ENCODE assay signal across 8 cellular contexts in the genomic region with DNA sequence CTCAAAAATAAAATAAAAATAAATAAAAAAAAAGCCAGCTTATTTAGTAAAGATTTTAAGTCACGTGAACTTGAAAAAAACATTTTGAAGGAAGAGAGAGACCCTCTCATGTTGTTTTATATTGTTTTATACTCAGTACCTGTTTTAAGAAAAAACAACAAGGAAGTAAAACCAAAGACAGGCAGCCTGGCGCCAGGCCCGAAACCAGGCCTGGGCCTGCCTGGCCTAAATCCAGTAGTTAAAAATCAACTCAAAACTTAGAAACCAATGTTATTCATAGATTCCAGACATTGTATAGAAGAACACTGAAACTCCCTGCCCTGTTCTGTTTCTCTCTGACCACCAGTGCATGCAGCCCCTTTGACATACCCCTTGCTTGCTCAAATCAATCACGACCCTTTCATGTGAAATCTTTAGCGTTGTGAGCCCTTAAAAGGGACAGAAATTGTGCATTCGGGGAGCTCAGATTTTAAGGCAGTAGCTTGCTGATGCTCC.
DNase-seq lines count a peak whose midpoint lies in the region; ATAC-seq and TF ChIP-seq lines count a peak whose summit lies in the region.
"Not testable (repeated sequence)": the region's sequence is repeated elsewhere in the genome, so short reads cannot be mapped to it uniquely, and the experiment has no call there.

No MANE protein-coding gene starts in this region.

- not testable (repeated sequence) for H3K9ac ChIP-seq in OCI-LY1 (ENCODE audit: low read length); SK-N-SH

- intact Hi-C loops in body of pancreas (cut with DNase I); transverse colon (cut with DNase I; ENCODE audit: low total_unique reads): not testable (repeated sequence)

- not testable (repeated sequence) for H3K36me3 Mint-ChIP-seq in nephron (ENCODE audit: low read depth)

- not testable (repeated sequence) for H3K36me3 ChIP-seq in OCI-LY1 (ENCODE audit: insufficient read depth, low read length); SK-N-SH (replicated peaks in 1 of 2; ENCODE audit: control insufficient read depth in 1 of 2, insufficient read depth in 2 of 2, low read length in 1 of 2); body of pancreas (replicated peaks in 1 of 2; ENCODE audit: insufficient read depth in 1 of 2, low read depth in 2 of 2); transverse colon

- 21% methylated on average over 6 of the region's 6 CpGs for WGBS in SK-N-SH (ENCODE audit: low lambda C conversion rate)
- WGBS in body of pancreas, 2 donors, result 19 to 23% methylated on average over 6 of the region's 6 CpGs
- 61% methylated on average over 6 of the region's 6 CpGs; no CpG with 5 or more reads in 1 of the 2 donors for WGBS in transverse colon (ENCODE audit: low coverage in 1 of 2), 2 donors

- peak overlapping the region; percentile 86 for H3K27ac ChIP-seq in OCI-LY1 (ENCODE audit: low read depth, low read length, poor library complexity, severe bottlenecking)
- not testable (repeated sequence) for H3K27ac ChIP-seq in SK-N-SH (ENCODE audit: low read depth in 2 of 2, low read length in 1 of 2); transverse colon
- peak overlapping the region in 1 of 4 donors; percentile 39 for H3K27ac ChIP-seq in body of pancreas

- TF ChIP-seq CTCF in OCI-LY1 (IDR thresholded peaks at IDR 0.05; ENCODE audit: low read length); SK-N-SH (IDR thresholded peaks at IDR 0.05); body of pancreas (IDR thresholded peaks at IDR 0.05); nephron (IDR thresholded peaks at IDR 0.05; ENCODE audit: unreplicated experiment in 3 of 3); transverse colon (IDR thresholded peaks at IDR 0.05): not testable (repeated sequence)

- H4K20me1 ChIP-seq in OCI-LY1 (ENCODE audit: insufficient read depth, low read length); SK-N-SH (ENCODE audit: insufficient read depth): not testable (repeated sequence)

- H3K27me3 Mint-ChIP-seq in nephron (ENCODE audit: low read depth), result not testable (repeated sequence)

- not testable (repeated sequence) for H3K79me2 ChIP-seq in OCI-LY1 (ENCODE audit: insufficient read depth, low read length); SK-N-SH (ENCODE audit: insufficient read depth)

- H2AFZ ChIP-seq in OCI-LY1 (ENCODE audit: low read length), result not testable (repeated sequence)
- H2AFZ ChIP-seq in SK-N-SH (ENCODE audit: low read depth), result peak overlapping the region; percentile 55; the same call in 1 of the 2 replicates

- DNase-seq in Caki2 (ENCODE audit: low read depth), result peak; percentile 51
- not testable (repeated sequence) for DNase-seq in SK-N-SH
- peak; percentile 35 to 72 (median 45) for DNase-seq in body of pancreas
- DNase-seq in glomerular visceral epithelial cell (ENCODE audit: extremely low spot score), result peak; percentile 36
- DNase-seq in left lobe of liver (ENCODE audit: low spot score), result peak; percentile 40
- peak; percentile 23 for DNase-seq in transverse colon

- peak overlapping the region; percentile 45 to 77 (median 48) for H3K27ac Mint-ChIP-seq in nephron

- POLR2A ChIA-PET in SK-N-SH (lab: Yijun Ruan, JAX), result not testable (repeated sequence)

- H3K9me3 Mint-ChIP-seq in nephron, result not testable (repeated sequence)

- not testable (repeated sequence) for H3F3A ChIP-seq in OCI-LY1 (ENCODE audit: insufficient read depth, low read length); SK-N-SH (replicated peaks; ENCODE audit: insufficient read depth)

- H3K4me3 Mint-ChIP-seq in nephron, result not testable (repeated sequence)

- CTCF ChIA-PET in SK-N-SH (lab: Yijun Ruan, JAX), result not testable (repeated sequence)

- H3K27me3 ChIP-seq in OCI-LY1 (ENCODE audit: insufficient read depth, low read length); SK-N-SH (ENCODE audit: insufficient read depth); body of pancreas; transverse colon: not testable (repeated sequence)

- not testable (repeated sequence) for H3K9me3 ChIP-seq in OCI-LY1 (ENCODE audit: low read length); SK-N-SH; body of pancreas; transverse colon

- not testable (repeated sequence) for TF ChIP-seq RAD21 in SK-N-SH (IDR thresholded peaks at IDR 0.05; ENCODE audit: low read length)

- H3K4me1 ChIP-seq in OCI-LY1 (ENCODE audit: insufficient read depth, low read length, severe bottlenecking), result peaks cover 45% of the 10 kb centered on the region
- H3K4me1 ChIP-seq in SK-N-SH (ENCODE audit: control insufficient read depth in 1 of 2, insufficient read depth in 2 of 2, low read depth in 1 of 2, low read length in 1 of 2); body of pancreas; transverse colon: not testable (repeated sequence)

- H3K9me2 ChIP-seq in OCI-LY1 (ENCODE audit: low read depth, low read length); SK-N-SH: not testable (repeated sequence)

- in situ Hi-C loops in Caki2 (cut with HindIII; ENCODE audit: low pct_unique_long_range_greater_than_20kb, low sequenced_read_pairs); transverse colon (cut with MboI; ENCODE audit: low pct_ligation_motif_present in 1 of 4, low pct_unique_long_range_greater_than_20kb in 1 of 4, low sequenced_read_pairs in 3 of 4): not testable (repeated sequence)

- TF ChIP-seq POLR2A in body of pancreas (IDR thresholded peaks at IDR 0.05); transverse colon (IDR thresholded peaks at IDR 0.05): not testable (repeated sequence)

- H3K4me2 ChIP-seq in OCI-LY1 (ENCODE audit: low read length); SK-N-SH: not testable (repeated sequence)

- not testable (repeated sequence) for TF ChIP-seq EP300 in SK-N-SH (IDR thresholded peaks at IDR 0.05; ENCODE audit: borderline replicate concordance in 1 of 2, low read depth in 1 of 2, low read length in 1 of 2); transverse colon (IDR thresholded peaks at IDR 0.05; ENCODE audit: low read depth)

- H3K4me1 Mint-ChIP-seq in nephron, result not testable (repeated sequence)

- not testable (repeated sequence) for ATAC-seq in body of pancreas, left lobe of liver

- not testable (repeated sequence) for H3K4me3 ChIP-seq in OCI-LY1 (ENCODE audit: low read depth, low read length, poor library complexity, severe bottlenecking); SK-N-SH (ENCODE audit: low read depth in 2 of 2, low read length in 1 of 2); body of pancreas; transverse colon
